22 cellular contexts compared by ENCODE assay signal in genomic region chr1:41559331-41559730, GRCh38.
"Had no signal": no experiment of that assay in that cellular context is flagged by ENCODE, and none has a peak within 500 bp of the region (broad histone marks: within the 10 kb centered on the region; RNA-seq: fewer than 3 reads in every experiment).

No MANE protein-coding gene starts in this region.

- H3K36me3 ChIP-seq: heart left ventricle, suprapubic skin, upper lobe of left lung had no signal

- H3K27me3 ChIP-seq: heart left ventricle, spleen, suprapubic skin, upper lobe of left lung had no signal

- H3K27ac Mint-ChIP-seq: activated CD8-positive, alpha-beta T cell treated with anti-CD3 and anti-CD28 coated beads, Interleukin-2, amount 10 ng/mL, durations not matched to agents 7 days and 5 days; activated naive CD8-positive, alpha-beta T cell treated with anti-CD3 and anti-CD28 coated beads, Interleukin-2, amount 10 ng/mL, durations not matched to agents 7 days and 5 days; dendritic cell treated with granulocyte-macrophage colony-stimulating factor and Interleukin-4, amounts not matched to agents 40 ng/mL and 50 ng/mL, for 4 days; natural killer cell; stimulated activated memory B cell treated with anti-CD40 and anti-IgM and Interleukin-4, amounts not matched to agents 10 μg/mL and 1 μg/mL and 100 μg/mL, for 72 hours had no signal

- H3K9me3 Mint-ChIP-seq: natural killer cell had no signal

- H3K4me1 Mint-ChIP-seq: activated naive CD8-positive, alpha-beta T cell treated with anti-CD3 and anti-CD28 coated beads, Interleukin-2, amount 10 ng/mL, durations not matched to agents 7 days and 5 days had no signal

- H3K27me3 Mint-ChIP-seq: activated CD4-positive, alpha-beta T cell treated with anti-CD3 and anti-CD28 coated beads for 36 hours; activated naive CD8-positive, alpha-beta T cell treated with anti-CD3 and anti-CD28 coated beads, Interleukin-2, amount 10 ng/mL, durations not matched to agents 7 days and 5 days; dendritic cell treated with granulocyte-macrophage colony-stimulating factor and Interleukin-4, amounts not matched to agents 40 ng/mL and 50 ng/mL, for 4 days; stimulated activated memory B cell treated with anti-CD40 and anti-IgM and Interleukin-4, amounts not matched to agents 10 μg/mL and 1 μg/mL and 100 μg/mL, for 72 hours had no signal

- ATAC-seq: activated CD4-positive, alpha-beta T cell treated with anti-CD3 and anti-CD28 coated beads for 36 hours; activated CD8-positive, alpha-beta T cell treated with anti-CD3 and anti-CD28 coated beads, Interleukin-2, amount 10 ng/mL, durations not matched to agents 7 days and 5 days; left colon; natural killer cell; SK-N-SH treated with all-trans-retinoic acid at 6 μM for 48 hours; stimulated activated memory B cell treated with anti-CD40 and anti-IgM and Interleukin-4, amounts not matched to agents 10 μg/mL and 1 μg/mL and 100 μg/mL, for 72 hours had no signal

- H3K4me1 ChIP-seq: spleen, suprapubic skin, upper lobe of left lung had no signal

- H3K9me3 ChIP-seq: spleen, suprapubic skin, upper lobe of left lung had no signal

- H3K27ac ChIP-seq: epithelial cell of prostate, spleen, suprapubic skin, upper lobe of left lung, VCaP had no signal

- H3K4me3 Mint-ChIP-seq: activated CD4-positive, alpha-beta T cell treated with anti-CD3 and anti-CD28 coated beads for 36 hours; activated CD8-positive, alpha-beta T cell treated with anti-CD3 and anti-CD28 coated beads, Interleukin-2, amount 10 ng/mL, durations not matched to agents 7 days and 5 days; activated naive CD8-positive, alpha-beta T cell treated with anti-CD3 and anti-CD28 coated beads, Interleukin-2, amount 10 ng/mL, durations not matched to agents 7 days and 5 days; brain; dendritic cell treated with granulocyte-macrophage colony-stimulating factor and Interleukin-4, amounts not matched to agents 40 ng/mL and 50 ng/mL, for 4 days; natural killer cell; stimulated activated memory B cell treated with anti-CD40 and anti-IgM and Interleukin-4, amounts not matched to agents 10 μg/mL and 1 μg/mL and 100 μg/mL, for 72 hours had no signal

- H3K4me3 ChIP-seq: heart left ventricle, spleen, suprapubic skin, upper lobe of left lung had no signal

- DNase-seq: activated CD4-positive, alpha-beta T cell treated with anti-CD3 and anti-CD28 coated beads for 36 hours; activated CD8-positive, alpha-beta T cell treated with anti-CD3 and anti-CD28 coated beads, Interleukin-2, amount 10 ng/mL, durations not matched to agents 7 days and 5 days; activated gamma-delta T cell treated with Interleukin-2 at 50 U/mL for 16 hours; activated naive CD8-positive, alpha-beta T cell treated with anti-CD3 and anti-CD28 coated beads, Interleukin-2, amount 10 ng/mL, durations not matched to agents 7 days and 5 days; effector memory CD4-positive, alpha-beta T cell; foreskin melanocyte; left colon; mammary epithelial cell; natural killer cell; SHP77; spleen; stimulated activated CD4-positive, alpha-beta T cell treated with anti-CD3 and anti-CD28 coated beads, Interleukin-2, amount 100 ng/mL, for 24 hours; T-helper 1 cell; upper lobe of left lung had no signal
